In genomic region chr6:106334646-106335448, GRCh38 we compare ENCODE assay signal across 8 cellular contexts. TPM values are rescaled to one million over a fixed set of nuclear protein-coding genes. Genes with fewer than 3 reads are reported as not detected.
DNase-seq lines count a peak whose midpoint lies in the region; ATAC-seq and TF ChIP-seq lines count a peak whose summit lies in the region.

No MANE protein-coding gene starts in this region.

- no peak overlapping the region for H3K4me2 ChIP-seq in Karpas-422 (ENCODE audit: low read depth, low read length, poor library complexity, severe bottlenecking)

- H3K9me2 ChIP-seq in Karpas-422 (replicated peaks; ENCODE audit: insufficient read depth, low read length): no peaks in the 10 kb centered on the region

- TF ChIP-seq POLR2A in spleen (IDR thresholded peaks at IDR 0.05): no peak

- H3K27me3 ChIP-seq in Karpas-422 (ENCODE audit: low read length): no peaks in the 10 kb centered on the region
- H3K27me3 ChIP-seq in adipocyte (replicated peaks; ENCODE audit: control insufficient read depth, insufficient read depth, low read length): peaks cover 6% of the 10 kb centered on the region
- peaks cover 0 to 24% (median 0%) of the 10 kb centered on the region in 7 donors for H3K27me3 ChIP-seq in spleen (replicated peaks in 1 of 7)

- no peak overlapping the region for H3K27ac ChIP-seq in Karpas-422 (ENCODE audit: low read length)
- H3K27ac ChIP-seq in spleen: no peak overlapping the region

- H3K9me3 ChIP-seq in Karpas-422 (ENCODE audit: low read length) (no peaks in the 10 kb centered on the region), adipocyte (ENCODE audit: control insufficient read depth, low read length) (no peaks in the 10 kb centered on the region), spleen (no peaks in the 10 kb centered on the region)

- H3K4me3 ChIP-seq in Karpas-422 (ENCODE audit: low read length) (no peak overlapping the region), adipocyte (ENCODE audit: low read length) (no peak overlapping the region), spleen (no peak overlapping the region)

- peak; percentile 43 to 67 (median 62) for TF ChIP-seq CTCF in spleen (IDR thresholded peaks at IDR 0.05 in 8 of 11, conservative IDR thresholded peaks at IDR 0.05 in 3 of 11)

- ATAC-seq in left ventricle myocardium superior: peak; percentile 48
- no peak for ATAC-seq in HG03095 (IDR thresholded peaks at IDR 0.05; ENCODE audit: unreplicated experiment)

- H3K4me1 ChIP-seq in Karpas-422 (ENCODE audit: low read length) (peaks cover 5% of the 10 kb centered on the region; the same call in 1 of the 2 replicates), adipocyte (ENCODE audit: control insufficient read depth, insufficient read depth, low read length) (peaks cover 5% of the 10 kb centered on the region), spleen (peaks cover 0 to 9% (median 3%) of the 10 kb centered on the region in 6 donors)

- intact Hi-C loops in left ventricle myocardium superior (cut with micrococcal nuclease) (no loop called here), spleen (cut with DNase I; ENCODE audit: low total_unique reads) (loop anchor here (5.0 to 10.0 kb wide), 2 partner anchors 230 to 642 kb away; no protein-coding TSS in a partner anchor)

- H4K20me1 ChIP-seq in Karpas-422 (ENCODE audit: insufficient read depth, low read depth, low read length): no peaks in the 10 kb centered on the region

- no peaks in the 10 kb centered on the region for H3K36me3 ChIP-seq in Karpas-422 (ENCODE audit: insufficient read depth, low read length)
- H3K36me3 ChIP-seq in adipocyte (ENCODE audit: control insufficient read depth, insufficient read depth, low read length, severe bottlenecking): no peaks in the 10 kb centered on the region
- no peaks in the 10 kb centered on the region for H3K36me3 ChIP-seq in spleen

- H2AFZ ChIP-seq in Karpas-422 (ENCODE audit: low read length): no peak overlapping the region

- peak; percentile 32 for DNase-seq in SKM-1 treated with dmso at 0.1 percent for 144 hours (lab: John Stamatoyannopoulos, UW; ENCODE audit: unreplicated experiment)
- DNase-seq in SKM-1 (lab: John Stamatoyannopoulos, UW; ENCODE audit: unreplicated experiment): no peak
- peak; percentile 86 for DNase-seq in Karpas-422
- peak; percentile 9 to 58 for DNase-seq in SW 1271 (lab: John Stamatoyannopoulos, UW)
- peak; percentile 82 for DNase-seq in adipocyte (ENCODE audit: low read depth)
- peak; percentile 31 for DNase-seq in left ventricle myocardium superior
- DNase-seq in spleen: peak; percentile 81

- whole genome bisulfite sequencing in spleen, 5 donors: 24 to 37% (median 31%) methylated on average over 5 of the region's 5 CpGs

- H3K9ac ChIP-seq in Karpas-422 (ENCODE audit: low read length) (no peak overlapping the region), adipocyte (ENCODE audit: low read length) (peak overlapping the region; percentile 19)

- no peaks in the 10 kb centered on the region for H3K79me2 ChIP-seq in Karpas-422 (ENCODE audit: low read length)

RNA-seq across cellular contexts. Expression of gene ATG5, which starts 9.3 kb away (rescaled TPM):
- 26.7 and 63.3 TPM in 2 replicates for total RNA-seq in Karpas-422 (2014; rRNA removed; shearing (Covaris generic); ENCODE audit: low replicate concordance)
- total RNA-seq in left ventricle myocardium superior (16.6 TPM), spleen (10 to 100 TPM; 25.2 to 41.6 (median 34.5) TPM)
- 10 to 100 TPM; 12.1 to 17.1 (median 14.2) TPM for polyA plus RNA-seq in spleen

RNA-seq across cellular contexts. Expression of gene CRYBG1, which starts 25.7 kb away (rescaled TPM):
- 37.2 and 39.3 TPM in 2 replicates for total RNA-seq in Karpas-422 (2014; rRNA removed; shearing (Covaris generic); ENCODE audit: low replicate concordance)
- total RNA-seq in left ventricle myocardium superior (2.0 TPM), spleen (10 to 100 TPM; 24.1 to 39.1 (median 29.9) TPM)
- 1 to 10 TPM; 5.6 to 8.1 (median 7.2) TPM for polyA plus RNA-seq in spleen
